8 cellular contexts compared by ENCODE assay signal in the genomic region with DNA sequence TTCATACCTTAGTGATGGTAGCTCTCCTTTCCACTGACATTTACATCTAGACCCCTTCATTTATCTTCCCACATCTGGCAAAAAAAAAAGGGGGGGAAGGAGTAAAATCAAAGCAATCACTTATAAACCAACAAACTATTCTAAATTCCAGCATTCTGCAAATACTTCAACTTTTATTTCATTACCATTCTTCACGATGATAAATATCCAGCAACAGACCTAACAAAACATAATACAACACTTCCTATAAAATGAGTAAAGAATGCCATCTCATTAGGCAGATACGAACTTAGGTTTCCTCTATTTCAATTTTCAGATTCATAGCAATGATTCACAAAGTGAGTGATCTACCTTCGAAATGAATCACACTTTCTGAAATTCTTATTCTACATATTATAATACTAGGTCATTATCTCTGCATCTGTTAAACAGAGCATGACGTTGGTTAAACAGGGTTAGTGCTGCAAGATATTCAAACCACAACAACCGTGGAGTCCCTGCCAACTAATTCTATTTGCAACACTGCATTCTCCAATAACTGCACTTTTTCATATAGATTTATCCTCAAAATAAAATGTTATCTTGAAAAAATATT. TPM values are rescaled to one million over a fixed set of nuclear protein-coding genes. Genes with fewer than 3 reads are reported as not detected.
DNase-seq lines count a peak whose midpoint lies in the region; ATAC-seq and TF ChIP-seq lines count a peak whose summit lies in the region.

TSS of gene LRRFIP2 (minus strand) at position 51 of the 595 bp plus-strand sequence. CDS start 25,599 bp downstream, outside the sequence.

- peaks cover 41% of the 10 kb centered on the region for H3K4me1 ChIP-seq in CD4-positive, alpha-beta memory T cell (ENCODE audit: insufficient read depth, low read length)
- H3K4me1 ChIP-seq in GM23338 (ENCODE audit: insufficient read depth) (peaks cover 17% of the 10 kb centered on the region), OCI-LY3 (ENCODE audit: low read length) (peaks cover 31% of the 10 kb centered on the region), colonic mucosa (peaks cover 4% of the 10 kb centered on the region), thoracic aorta (ENCODE audit: control insufficient read depth in 1 of 2, low read depth in 2 of 2) (peaks cover 24 to 67% of the 10 kb centered on the region in 2 donors)

- H3K4me3 ChIP-seq in CD4-positive, alpha-beta memory T cell (ENCODE audit: low read length in 2 of 2): peak within 1 kb of the TSS; percentile 48 to 87
- H3K4me3 ChIP-seq in GM23338 (peak within 1 kb of the TSS; percentile 93), OCI-LY3 (ENCODE audit: low read length) (peak within 1 kb of the TSS; percentile 84), colonic mucosa (peak within 1 kb of the TSS; percentile 92), lower leg skin (ENCODE audit: low read depth, poor library complexity, severe bottlenecking) (peak within 1 kb of the TSS; percentile 88), thoracic aorta (peak within 1 kb of the TSS; percentile 90)

- intact Hi-C loops in CD4-positive, alpha-beta memory T cell (cut with micrococcal nuclease): no loop called here
- intact Hi-C loops in colonic mucosa (cut with DNase I): no loop called here
- intact Hi-C loops in lower leg skin (cut with DNase I; ENCODE audit: low total_unique reads): no loop called here
- intact Hi-C loops in posterior cingulate gyrus (cut with DNase I): no loop called here

- no peak for TF ChIP-seq CTCF in GM23338 (conservative IDR thresholded peaks at IDR 0.05; ENCODE audit: low read depth in 2 of 2)
- no peak for TF ChIP-seq CTCF in OCI-LY3 (IDR thresholded peaks at IDR 0.05; ENCODE audit: low read depth, low read length)
- no peak for TF ChIP-seq CTCF in colonic mucosa (IDR thresholded peaks at IDR 0.05)
- TF ChIP-seq CTCF in lower leg skin (IDR thresholded peaks at IDR 0.05): no peak
- no peak for TF ChIP-seq CTCF in thoracic aorta (IDR thresholded peaks at IDR 0.05)

- no peak for TF ChIP-seq POLR2A in lower leg skin (IDR thresholded peaks at IDR 0.05)

- POLR2A ChIA-PET in CD4-positive, alpha-beta memory T cell (lab: Charles Lee; ENCODE audit: partially characterized antibody): no interaction called here

- peak; percentile 20 to 73 (median 30) for DNase-seq in CD4-positive, alpha-beta memory T cell
- no peak for DNase-seq in GM23338 (ENCODE audit: low spot score)
- no peak for DNase-seq in colonic mucosa
- DNase-seq in lower leg skin (ENCODE audit: low spot score in 2 of 2): no peak
- DNase-seq in thoracic aorta (ENCODE audit: low spot score): no peak
- no peak for DNase-seq in posterior cingulate gyrus
- no peak for DNase-seq in NCI-H446 treated with DMSO at 0.1 percent for 48 hours (lab: John Stamatoyannopoulos, UW)

- H3K4me2 ChIP-seq in GM23338 (peak within 1 kb of the TSS; percentile 88), OCI-LY3 (ENCODE audit: low read length) (peak within 1 kb of the TSS; percentile 94)

- H3K9me3 Mint-ChIP-seq in CD4-positive, alpha-beta memory T cell: no peaks in the 10 kb centered on the region
- no peaks in the 10 kb centered on the region for H3K9me3 Mint-ChIP-seq in GM23338

- peak within 1 kb of the TSS; percentile 84 to 96 (median 88) for H3K27ac Mint-ChIP-seq in CD4-positive, alpha-beta memory T cell
- peak within 1 kb of the TSS; percentile 90 for H3K27ac Mint-ChIP-seq in GM23338

- H3K27me3 ChIP-seq in CD4-positive, alpha-beta memory T cell (ENCODE audit: insufficient read depth, low read length): no peaks in the 10 kb centered on the region
- H3K27me3 ChIP-seq in GM23338 (ENCODE audit: insufficient read depth): no peaks in the 10 kb centered on the region
- H3K27me3 ChIP-seq in OCI-LY3 (ENCODE audit: low read depth, low read length): no peaks in the 10 kb centered on the region
- H3K27me3 ChIP-seq in colonic mucosa: no peaks in the 10 kb centered on the region
- H3K27me3 ChIP-seq in thoracic aorta (replicated peaks; ENCODE audit: insufficient read depth): no peaks in the 10 kb centered on the region

- no peaks in the 10 kb centered on the region for H3K9me3 ChIP-seq in CD4-positive, alpha-beta memory T cell (ENCODE audit: control insufficient read depth in 1 of 2, low read length in 2 of 2)
- H3K9me3 ChIP-seq in OCI-LY3 (ENCODE audit: insufficient read depth, low read length) (no peaks in the 10 kb centered on the region), colonic mucosa (no peaks in the 10 kb centered on the region), thoracic aorta (no peaks in the 10 kb centered on the region)

- no peak for ATAC-seq in GM23338
- no peak for ATAC-seq in thoracic aorta (ENCODE audit: insufficient number of reproducible peaks, low FRiP score, low read depth)

- peaks cover 50% of the 10 kb centered on the region for H3K79me2 ChIP-seq in GM23338 (replicated peaks; ENCODE audit: insufficient read depth)
- peaks cover 45% of the 10 kb centered on the region for H3K79me2 ChIP-seq in OCI-LY3 (ENCODE audit: low read length)

- 2% methylated on average over 5 of the region's 5 CpGs for WGBS in lower leg skin, 2 donors

- no peaks in the 10 kb centered on the region for H3K36me3 ChIP-seq in CD4-positive, alpha-beta memory T cell (ENCODE audit: insufficient read depth, low read length)
- no peaks in the 10 kb centered on the region for H3K36me3 ChIP-seq in GM23338 (ENCODE audit: insufficient read depth)
- H3K36me3 ChIP-seq in OCI-LY3 (replicated peaks; ENCODE audit: low read depth, low read length): peaks cover 15% of the 10 kb centered on the region
- H3K36me3 ChIP-seq in colonic mucosa: no peaks in the 10 kb centered on the region
- no peaks in the 10 kb centered on the region for H3K36me3 ChIP-seq in thoracic aorta

- H3F3A ChIP-seq in GM23338 (replicated peaks; ENCODE audit: low read depth): no peaks in the 10 kb centered on the region

- H3K27ac ChIP-seq in CD4-positive, alpha-beta memory T cell (ENCODE audit: low read depth, low read length): peak within 1 kb of the TSS; percentile 80
- H3K27ac ChIP-seq in GM23338 (ENCODE audit: low read depth) (peak within 1 kb of the TSS; percentile 86), OCI-LY3 (ENCODE audit: low read length) (peak within 1 kb of the TSS; percentile 73), colonic mucosa (peak within 1 kb of the TSS; percentile 99), thoracic aorta (peak within 1 kb of the TSS; percentile 96 to 97)

- peaks cover 27 to 49% (median 38%) of the 10 kb centered on the region in 4 donors for H3K4me1 Mint-ChIP-seq in CD4-positive, alpha-beta memory T cell
- peaks cover 17% of the 10 kb centered on the region for H3K4me1 Mint-ChIP-seq in GM23338

- H2AFZ ChIP-seq in GM23338: peak within 1 kb of the TSS; percentile 98
- peak within 1 kb of the TSS; percentile 42; the same call in 1 of the 2 replicates for H2AFZ ChIP-seq in OCI-LY3 (ENCODE audit: low read depth, low read length)

- peaks cover 8 to 21% of the 10 kb centered on the region in 2 donors for H3K36me3 Mint-ChIP-seq in CD4-positive, alpha-beta memory T cell
- no peaks in the 10 kb centered on the region for H3K36me3 Mint-ChIP-seq in GM23338 (ENCODE audit: low read depth)

- CTCF ChIA-PET in CD4-positive, alpha-beta memory T cell (lab: Charles Lee; ENCODE audit: partially characterized antibody): interaction anchor here (0.8 to 1.2 kb wide), 2 partner anchors 27 to 37 kb away, joined by 3 read pairs; no protein-coding TSS in a partner anchor

- peak within 1 kb of the TSS; percentile 90 to 95 (median 92) for H3K4me3 Mint-ChIP-seq in CD4-positive, alpha-beta memory T cell
- H3K4me3 Mint-ChIP-seq in GM23338: peak within 1 kb of the TSS; percentile 94

- peaks cover 3% of the 10 kb centered on the region; the same call in 1 of the 2 replicates for H4K20me1 ChIP-seq in GM23338 (replicated peaks; ENCODE audit: insufficient read depth)
- H4K20me1 ChIP-seq in OCI-LY3 (ENCODE audit: insufficient read depth, low read length): peaks cover 30% of the 10 kb centered on the region

- no peaks in the 10 kb centered on the region for H3K9me2 ChIP-seq in GM23338 (ENCODE audit: insufficient read depth)

- no peaks in the 10 kb centered on the region for H3K27me3 Mint-ChIP-seq in CD4-positive, alpha-beta memory T cell
- peaks cover 4% of the 10 kb centered on the region for H3K27me3 Mint-ChIP-seq in GM23338 (ENCODE audit: insufficient read depth, low read depth, poor library complexity)

- peak within 1 kb of the TSS; percentile 76 for H3K9ac ChIP-seq in OCI-LY3 (ENCODE audit: low read length)
- H3K9ac ChIP-seq in colonic mucosa (ENCODE audit: low read depth in 2 of 2, low read length in 2 of 2): peak within 1 kb of the TSS; percentile 95 to 98

TF ChIP-seq in GM23338, 12 proteins besides CTCF, POLR2A, EP300 and RAD21 (continues in another document):
- no peak for TF ChIP-seq ZNF331 (CRISPR knock-in tag; IDR thresholded peaks at IDR 0.05; ENCODE audit: low read depth)
- TF ChIP-seq CREB1 (CRISPR knock-in tag; IDR thresholded peaks at IDR 0.05; ENCODE audit: low read depth): no peak
- TF ChIP-seq NANOG (IDR thresholded peaks at IDR 0.05; ENCODE audit: borderline replicate concordance): no peak

RNA-seq across cellular contexts. Expression of gene LRRFIP2, which starts in this region (rescaled TPM):
- 10 to 100 TPM; 27.3 to 29.6 TPM for total RNA-seq in CD4-positive, alpha-beta memory T cell
- 10 to 100 TPM in 1 of 2 donors, 1 to 10 TPM in 1; 8.2 to 16.7 TPM for polyA plus RNA-seq in CD4-positive, alpha-beta memory T cell
- 27.5 and 29.0 TPM in 2 replicates for total RNA-seq in GM23338 (2014; rRNA removed; shearing (Covaris generic))
- polyA plus RNA-seq in GM23338 (2016; fragmentation: Nextera tagmentation; extraction: Ambion mirVana): 20.3 TPM in 2 replicates
- total RNA-seq in colonic mucosa: 100 to 1,000 TPM in 1 of 2 donors, 10 to 100 TPM in 1; 87.0 to 120 TPM
- total RNA-seq in lower leg skin: 100 to 1,000 TPM in 1 of 4 donors, 10 to 100 TPM in 3; 67.1 to 102 (median 83.1) TPM
- total RNA-seq in thoracic aorta: 100 to 1,000 TPM in 1 of 2 donors, 10 to 100 TPM in 1; 98.8 to 123 TPM

Comparison
In these comparisons a context has a peak if more than half of its experiments do, and no peak if none do; other contexts are left out.
1. DNase-seq: peak in CD4-positive, alpha-beta memory T cell (5 of 5); none in GM23338 (single experiment), colonic mucosa (single experiment), lower leg skin (0 of 2), thoracic aorta (single experiment), posterior cingulate gyrus (0 of 10) and NCI-H446 treated with DMSO at 0.1 percent for 48 hours (single experiment).
2. Peak in every context shown above with its lines, with median percentiles within 50 percentile points of each other: H3K27ac ChIP-seq and H3K4me3 ChIP-seq.